ENCODE assay signal across 9 cellular contexts in genomic region chr4:73450398-73451004, GRCh38. TPM values are rescaled to one million over a fixed set of nuclear protein-coding genes. Genes with fewer than 3 reads are reported as not detected.
DNase-seq lines count a peak whose midpoint lies in the region; ATAC-seq, FAIRE-seq and TF ChIP-seq lines count a peak whose summit lies in the region.
"Had no signal": no experiment of that assay in that cellular context is flagged by ENCODE, and none has a peak within 500 bp of the region (broad histone marks: within the 10 kb centered on the region; RNA-seq: fewer than 3 reads in every experiment).

No MANE protein-coding gene starts in this region.

- H3K36me3 Mint-ChIP-seq in astrocyte (ENCODE audit: low read depth, unreplicated experiment): no peaks in the 10 kb centered on the region

- FAIRE-seq in astrocyte (lab: Jason Lieb, UNC): peak; percentile 93

- H3K9ac ChIP-seq in astrocyte (ENCODE audit: low read length): peak overlapping the region; percentile 69

- H3K9me3 Mint-ChIP-seq in astrocyte (ENCODE audit: unreplicated experiment): no peaks in the 10 kb centered on the region

- H4K20me1 ChIP-seq in astrocyte (ENCODE audit: insufficient read depth, low read length): no peaks in the 10 kb centered on the region

- H3K27ac Mint-ChIP-seq in astrocyte (ENCODE audit: unreplicated experiment): peak overlapping the region; percentile 97

- peaks cover 40% of the 10 kb centered on the region for H3K4me1 Mint-ChIP-seq in astrocyte (ENCODE audit: low read depth, unreplicated experiment)

- no peaks in the 10 kb centered on the region for H3K9me3 ChIP-seq in astrocyte (ENCODE audit: insufficient read depth, low read depth, low read length)
- H3K9me3 ChIP-seq: sigmoid colon had no signal

- in situ Hi-C loops in Caki2 (cut with HindIII; ENCODE audit: low pct_unique_long_range_greater_than_20kb, low sequenced_read_pairs): no loop called here

- DNase-seq in Caki2 (ENCODE audit: low read depth): peak; percentile 85
- DNase-seq in NCI-H146 treated with DMSO at 0.1 percent for 48 hours (lab: John Stamatoyannopoulos, UW; ENCODE audit: unreplicated experiment): peak; percentile 93
- DNase-seq in astrocyte (ENCODE audit: low read depth): peak; percentile 98
- peak; percentile 34 for DNase-seq in kidney epithelial cell (ENCODE audit: low read depth)
- DNase-seq in effector CD4-positive, alpha-beta T cell: no peak
- DNase-seq in activated naive CD4-positive, alpha-beta T cell treated with Interleukin-2 at 50 U/mL for 16 hours: no peak
- DNase-seq in activated T-cell treated with anti-CD3 and anti-CD28 coated beads for 4 hours: no peak
- DNase-seq: sigmoid colon had no signal

- H3K27me3 Mint-ChIP-seq in astrocyte (ENCODE audit: low read depth, unreplicated experiment): no peaks in the 10 kb centered on the region

- no peak for ATAC-seq in GM18907 (IDR thresholded peaks at IDR 0.05; ENCODE audit: unreplicated experiment)

- peak overlapping the region; percentile 76 for H2AFZ ChIP-seq in astrocyte (ENCODE audit: low read depth, low read length)

- peak overlapping the region; percentile 97 for H3K27ac ChIP-seq in astrocyte (ENCODE audit: low read depth, low read length)
- H3K27ac ChIP-seq: sigmoid colon had no signal

- peaks cover 22% of the 10 kb centered on the region for H3K4me1 ChIP-seq in astrocyte (ENCODE audit: insufficient read depth, low read length)
- H3K4me1 ChIP-seq: sigmoid colon had no signal

- H3K27me3 ChIP-seq in astrocyte (ENCODE audit: insufficient read depth, low read length) (no peaks in the 10 kb centered on the region), kidney epithelial cell (ENCODE audit: control insufficient read depth, insufficient read depth, low read length) (no peaks in the 10 kb centered on the region)
- H3K27me3 ChIP-seq: sigmoid colon had no signal

- H3K79me2 ChIP-seq in astrocyte (ENCODE audit: insufficient read depth, low read length): no peaks in the 10 kb centered on the region

- peak overlapping the region; percentile 45 for H3K4me3 ChIP-seq in astrocyte (ENCODE audit: insufficient read depth, low read depth, low read length)
- no peak overlapping the region for H3K4me3 ChIP-seq in kidney epithelial cell (ENCODE audit: low read depth, low read length)
- H3K4me3 ChIP-seq: sigmoid colon had no signal

- no peaks in the 10 kb centered on the region for H3K36me3 ChIP-seq in astrocyte (ENCODE audit: insufficient read depth, low read length)
- no peaks in the 10 kb centered on the region for H3K36me3 ChIP-seq in kidney epithelial cell (ENCODE audit: control insufficient read depth, insufficient read depth, low read length)
- H3K36me3 ChIP-seq: sigmoid colon had no signal

- no peak for TF ChIP-seq CTCF in astrocyte (IDR thresholded peaks at IDR 0.05; ENCODE audit: insufficient read depth, low read depth, low read length)
- TF ChIP-seq CTCF in kidney epithelial cell (IDR thresholded peaks at IDR 0.05; ENCODE audit: insufficient read depth, low read length, poor library complexity, severe bottlenecking): no peak

- peak overlapping the region; percentile 14 for H3K4me3 Mint-ChIP-seq in astrocyte (ENCODE audit: unreplicated experiment)

- H3K4me2 ChIP-seq in astrocyte (ENCODE audit: low read length): peak overlapping the region; percentile 79

RNA-seq across cellular contexts. Expression of gene AFP, which starts 14.5 kb away (rescaled TPM):
- 5.4 and 25.5 TPM in 2 replicates for total RNA-seq in Caki2 (2014; rRNA removed; shearing (Covaris generic); ENCODE audit: low replicate concordance)
- total RNA-seq in astrocyte (8.6 and 11.3 TPM in 2 replicates), kidney epithelial cell (not detected in 2 replicates)
- total RNA-seq: sigmoid colon had no signal

RNA-seq across cellular contexts. Expression of gene AFM, which starts 31.0 kb away (rescaled TPM):
- total RNA-seq in Caki2 (2014; rRNA removed; shearing (Covaris generic); ENCODE audit: low replicate concordance): not detected in 2 replicates
- total RNA-seq in astrocyte: not detected in 2 replicates
- not detected in 2 replicates for total RNA-seq in kidney epithelial cell
- total RNA-seq: sigmoid colon had no signal

RNA-seq across cellular contexts. Expression of gene ALB, which starts 46.4 kb away (rescaled TPM):
- not detected in 2 replicates for total RNA-seq in Caki2 (2014; rRNA removed; shearing (Covaris generic); ENCODE audit: low replicate concordance)
- total RNA-seq in astrocyte (0.75 TPM in 1 of 2 replicates, not detected in the other), kidney epithelial cell (not detected in 2 replicates)
- total RNA-seq: sigmoid colon had no signal

Comparison
In these comparisons a context has a peak if more than half of its experiments do, and no peak if none do; other contexts are left out.
1. DNase-seq: peak in Caki2 (single experiment), NCI-H146 treated with DMSO at 0.1 percent for 48 hours (single experiment), astrocyte (single experiment) and kidney epithelial cell (single experiment); none in effector CD4-positive, alpha-beta T cell (single experiment), activated naive CD4-positive, alpha-beta T cell treated with Interleukin-2 at 50 U/mL for 16 hours (single experiment) and activated T-cell treated with anti-CD3 and anti-CD28 coated beads for 4 hours (single experiment).